In genomic region chr12:34334953-34335743, GRCh38 we compare ENCODE assay signal across 2 cellular contexts.
A peak's percentile ranks its signal among the peaks of the same experiment; 100 is the strongest.
TF ChIP-seq lines count a peak whose summit lies in the region.

No MANE protein-coding gene starts in this region.

TF ChIP-seq in Ishikawa, 13 proteins besides CTCF, POLR2A, EP300 and RAD21:
- TF ChIP-seq, protein P1, sequence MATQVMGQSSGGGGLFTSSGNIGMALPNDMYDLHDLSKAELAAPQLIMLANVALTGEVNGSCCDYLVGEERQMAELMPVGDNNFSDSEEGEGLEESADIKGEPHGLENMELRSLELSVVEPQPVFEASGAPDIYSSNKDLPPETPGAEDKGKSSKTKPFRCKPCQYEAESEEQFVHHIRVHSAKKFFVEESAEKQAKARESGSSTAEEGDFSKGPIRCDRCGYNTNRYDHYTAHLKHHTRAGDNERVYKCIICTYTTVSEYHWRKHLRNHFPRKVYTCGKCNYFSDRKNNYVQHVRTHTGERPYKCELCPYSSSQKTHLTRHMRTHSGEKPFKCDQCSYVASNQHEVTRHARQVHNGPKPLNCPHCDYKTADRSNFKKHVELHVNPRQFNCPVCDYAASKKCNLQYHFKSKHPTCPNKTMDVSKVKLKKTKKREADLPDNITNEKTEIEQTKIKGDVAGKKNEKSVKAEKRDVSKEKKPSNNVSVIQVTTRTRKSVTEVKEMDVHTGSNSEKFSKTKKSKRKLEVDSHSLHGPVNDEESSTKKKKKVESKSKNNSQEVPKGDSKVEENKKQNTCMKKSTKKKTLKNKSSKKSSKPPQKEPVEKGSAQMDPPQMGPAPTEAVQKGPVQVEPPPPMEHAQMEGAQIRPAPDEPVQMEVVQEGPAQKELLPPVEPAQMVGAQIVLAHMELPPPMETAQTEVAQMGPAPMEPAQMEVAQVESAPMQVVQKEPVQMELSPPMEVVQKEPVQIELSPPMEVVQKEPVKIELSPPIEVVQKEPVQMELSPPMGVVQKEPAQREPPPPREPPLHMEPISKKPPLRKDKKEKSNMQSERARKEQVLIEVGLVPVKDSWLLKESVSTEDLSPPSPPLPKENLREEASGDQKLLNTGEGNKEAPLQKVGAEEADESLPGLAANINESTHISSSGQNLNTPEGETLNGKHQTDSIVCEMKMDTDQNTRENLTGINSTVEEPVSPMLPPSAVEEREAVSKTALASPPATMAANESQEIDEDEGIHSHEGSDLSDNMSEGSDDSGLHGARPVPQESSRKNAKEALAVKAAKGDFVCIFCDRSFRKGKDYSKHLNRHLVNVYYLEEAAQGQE (IDR thresholded peaks at IDR 0.05; ENCODE audit: low read depth) = no peak
- TF ChIP-seq YY1 (IDR thresholded peaks at IDR 0.05; ENCODE audit: low read depth) = no peak
- TF ChIP-seq TCF12 (IDR thresholded peaks at IDR 0.05; ENCODE audit: low read depth) = no peak
- TF ChIP-seq TAF1 (IDR thresholded peaks at IDR 0.05; ENCODE audit: low read depth) = no peak
- TF ChIP-seq CREB1 (IDR thresholded peaks at IDR 0.05; ENCODE audit: low read depth) = no peak
- TF ChIP-seq CEBPB (IDR thresholded peaks at IDR 0.05) = no peak
- TF ChIP-seq USF1 (IDR thresholded peaks at IDR 0.05) = no peak
- no peak for TF ChIP-seq TEAD4 (IDR thresholded peaks at IDR 0.05)
- TF ChIP-seq FOXM1 (IDR thresholded peaks at IDR 0.05; ENCODE audit: borderline replicate concordance, low read depth) = no peak
- no peak for TF ChIP-seq EGR1 (IDR thresholded peaks at IDR 0.05)
- TF ChIP-seq NFIC (IDR thresholded peaks at IDR 0.05) = peak; percentile 42
- TF ChIP-seq, protein P2, sequence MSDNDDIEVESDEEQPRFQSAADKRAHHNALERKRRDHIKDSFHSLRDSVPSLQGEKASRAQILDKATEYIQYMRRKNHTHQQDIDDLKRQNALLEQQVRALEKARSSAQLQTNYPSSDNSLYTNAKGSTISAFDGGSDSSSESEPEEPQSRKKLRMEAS (IDR thresholded peaks at IDR 0.05) = no peak
- peak; percentile 53; the same call in 1 of the 2 replicates for TF ChIP-seq ZBTB7A (IDR thresholded peaks at IDR 0.05; ENCODE audit: low read depth)

TF ChIP-seq in HepG2, 621 proteins besides CTCF, POLR2A, EP300 and RAD21 (continued from another document):
- TF ChIP-seq SKIL (CRISPR knock-in tag; IDR thresholded peaks at IDR 0.05; ENCODE audit: borderline replicate concordance) = no peak
- no peak for TF ChIP-seq RELA (CRISPR knock-in tag; IDR thresholded peaks at IDR 0.05)
- TF ChIP-seq, protein P3, sequence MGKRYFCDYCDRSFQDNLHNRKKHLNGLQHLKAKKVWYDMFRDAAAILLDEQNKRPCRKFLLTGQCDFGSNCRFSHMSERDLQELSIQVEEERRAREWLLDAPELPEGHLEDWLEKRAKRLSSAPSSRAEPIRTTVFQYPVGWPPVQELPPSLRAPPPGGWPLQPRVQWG (CRISPR knock-in tag; IDR thresholded peaks at IDR 0.05; ENCODE audit: borderline replicate concordance, low read depth) = no peak
- TF ChIP-seq ZNF709 (CRISPR knock-in tag; IDR thresholded peaks at IDR 0.05) = no peak
- no peak for TF ChIP-seq ZZZ3 (CRISPR knock-in tag; IDR thresholded peaks at IDR 0.05; ENCODE audit: borderline replicate concordance)
- no peak for TF ChIP-seq ZFP62 (CRISPR knock-in tag; IDR thresholded peaks at IDR 0.05)
- TF ChIP-seq ZNF83 (CRISPR knock-in tag; IDR thresholded peaks at IDR 0.05; ENCODE audit: borderline replicate concordance) = no peak
- no peak for TF ChIP-seq KDM6A (CRISPR knock-in tag; IDR thresholded peaks at IDR 0.05; ENCODE audit: low read depth)
- TF ChIP-seq, protein P4, sequence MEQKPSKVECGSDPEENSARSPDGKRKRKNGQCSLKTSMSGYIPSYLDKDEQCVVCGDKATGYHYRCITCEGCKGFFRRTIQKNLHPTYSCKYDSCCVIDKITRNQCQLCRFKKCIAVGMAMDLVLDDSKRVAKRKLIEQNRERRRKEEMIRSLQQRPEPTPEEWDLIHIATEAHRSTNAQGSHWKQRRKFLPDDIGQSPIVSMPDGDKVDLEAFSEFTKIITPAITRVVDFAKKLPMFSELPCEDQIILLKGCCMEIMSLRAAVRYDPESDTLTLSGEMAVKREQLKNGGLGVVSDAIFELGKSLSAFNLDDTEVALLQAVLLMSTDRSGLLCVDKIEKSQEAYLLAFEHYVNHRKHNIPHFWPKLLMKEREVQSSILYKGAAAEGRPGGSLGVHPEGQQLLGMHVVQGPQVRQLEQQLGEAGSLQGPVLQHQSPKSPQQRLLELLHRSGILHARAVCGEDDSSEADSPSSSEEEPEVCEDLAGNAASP (CRISPR knock-in tag; IDR thresholded peaks at IDR 0.05; ENCODE audit: borderline replicate concordance) = no peak
- TF ChIP-seq SAP130 (CRISPR knock-in tag; IDR thresholded peaks at IDR 0.05; ENCODE audit: low read depth) = no peak
- TF ChIP-seq ZFP1 (CRISPR knock-in tag; IDR thresholded peaks at IDR 0.05) = no peak
- no peak for TF ChIP-seq HOXA5 (CRISPR knock-in tag; IDR thresholded peaks at IDR 0.05)
- TF ChIP-seq ZBTB26 (CRISPR knock-in tag; IDR thresholded peaks at IDR 0.05; ENCODE audit: borderline replicate concordance) = no peak
- TF ChIP-seq NR2F1 (CRISPR knock-in tag; IDR thresholded peaks at IDR 0.05) = no peak
- TF ChIP-seq POGK (CRISPR knock-in tag; conservative IDR thresholded peaks at IDR 0.05) = no peak
TF ChIP-seq in HepG2: peak in this region for 0.
